Comparison of ENCODE assay signal across 1 cellular context in the genomic region with DNA sequence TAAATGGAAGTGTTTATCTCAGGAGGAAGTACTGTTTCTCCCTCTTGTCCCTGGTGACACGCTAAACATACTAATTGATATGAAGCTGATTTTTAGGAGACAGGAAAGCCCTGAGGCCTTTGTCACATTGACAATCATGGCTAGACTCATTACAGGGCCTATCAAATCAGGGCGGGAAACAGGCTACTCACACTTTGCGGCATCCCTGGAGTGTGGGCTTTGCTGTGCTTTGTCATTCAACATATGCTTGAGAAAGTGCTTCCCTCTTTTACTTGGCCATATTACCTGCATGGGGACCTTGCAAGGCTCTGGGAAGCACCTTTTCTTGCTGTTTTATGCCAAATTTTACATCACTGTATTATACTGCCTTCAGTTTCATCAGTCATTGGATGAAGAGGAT.
TF ChIP-seq lines count a peak whose summit lies in the region.

No MANE protein-coding gene starts in this region.

TF ChIP-seq in HepG2, 621 proteins besides CTCF, POLR2A, EP300 and RAD21 (continued from another document):
- TF ChIP-seq, protein P1, sequence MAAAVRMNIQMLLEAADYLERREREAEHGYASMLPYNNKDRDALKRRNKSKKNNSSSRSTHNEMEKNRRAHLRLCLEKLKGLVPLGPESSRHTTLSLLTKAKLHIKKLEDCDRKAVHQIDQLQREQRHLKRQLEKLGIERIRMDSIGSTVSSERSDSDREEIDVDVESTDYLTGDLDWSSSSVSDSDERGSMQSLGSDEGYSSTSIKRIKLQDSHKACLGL (CRISPR knock-in tag; IDR thresholded peaks at IDR 0.05): no peak
- TF ChIP-seq ZSCAN12 (CRISPR knock-in tag; IDR thresholded peaks at IDR 0.05) (no peak), NFE2L2 (IDR thresholded peaks at IDR 0.05; ENCODE audit: low read length) (no peak), ATF7-NPFF (CRISPR knock-in tag; IDR thresholded peaks at IDR 0.05; ENCODE audit: low read depth) (no peak)
- TF ChIP-seq, protein P2, sequence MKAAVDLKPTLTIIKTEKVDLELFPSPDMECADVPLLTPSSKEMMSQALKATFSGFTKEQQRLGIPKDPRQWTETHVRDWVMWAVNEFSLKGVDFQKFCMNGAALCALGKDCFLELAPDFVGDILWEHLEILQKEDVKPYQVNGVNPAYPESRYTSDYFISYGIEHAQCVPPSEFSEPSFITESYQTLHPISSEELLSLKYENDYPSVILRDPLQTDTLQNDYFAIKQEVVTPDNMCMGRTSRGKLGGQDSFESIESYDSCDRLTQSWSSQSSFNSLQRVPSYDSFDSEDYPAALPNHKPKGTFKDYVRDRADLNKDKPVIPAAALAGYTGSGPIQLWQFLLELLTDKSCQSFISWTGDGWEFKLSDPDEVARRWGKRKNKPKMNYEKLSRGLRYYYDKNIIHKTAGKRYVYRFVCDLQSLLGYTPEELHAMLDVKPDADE (CRISPR knock-in tag; IDR thresholded peaks at IDR 0.05): no peak
